13 cellular contexts compared by ENCODE assay signal in genomic region chr19:5823579-5824281, GRCh38. TPM values are rescaled to one million over a fixed set of nuclear protein-coding genes. Genes with fewer than 3 reads are reported as not detected.
DNase-seq lines count a peak whose midpoint lies in the region; ATAC-seq and TF ChIP-seq lines count a peak whose summit lies in the region.
"Had no signal": no experiment of that assay in that cellular context is flagged by ENCODE, and none has a peak within 500 bp of the region (broad histone marks: within the 10 kb centered on the region; RNA-seq: fewer than 3 reads in every experiment).

No MANE protein-coding gene starts in this region.

- DNase-seq in AG20443 (ENCODE audit: low spot score) = peak; percentile 40
- DNase-seq in HT-29 (ENCODE audit: low spot score) = peak; percentile 68
- DNase-seq in SK-N-SH = peak; percentile 69
- peak; percentile 53 for DNase-seq in iPS-NIHi7 (ENCODE audit: extremely low spot score)
- DNase-seq in nucleus accumbens (lab: John Stamatoyannopoulos, UW) = no peak
- DNase-seq in amygdala (lab: John Stamatoyannopoulos, UW) = no peak
- no peak for DNase-seq in hypothalamus (lab: John Stamatoyannopoulos, UW)
- DNase-seq: NCI-H1417 had no signal

- peak; percentile 28; the same call in 1 of the 2 replicates for TF ChIP-seq CTCF in SK-N-SH (IDR thresholded peaks at IDR 0.05)

- no peaks in the 10 kb centered on the region for H3K79me2 ChIP-seq in SK-N-SH (ENCODE audit: insufficient read depth)

- no peaks in the 10 kb centered on the region for H4K20me1 ChIP-seq in SK-N-SH (ENCODE audit: insufficient read depth)

- H3K27ac ChIP-seq in SK-N-SH (ENCODE audit: low read depth in 2 of 2, low read length in 1 of 2) = no peak overlapping the region
- H3K27ac ChIP-seq: SJSA1 had no signal

- no peak overlapping the region for H3K4me3 ChIP-seq in SK-N-SH (ENCODE audit: low read depth in 2 of 2, low read length in 1 of 2)
- H3K4me3 ChIP-seq: SJSA1 had no signal

- CTCF ChIA-PET in SK-N-SH (lab: Yijun Ruan, JAX) = interaction anchor here (0.6 to 5.8 kb wide), 10 partner anchors 10 to 838 kb away, joined by 3 to 51 read pairs (median 4); partner anchors contain the start of gene NRTN

- H3F3A ChIP-seq in SK-N-SH (replicated peaks; ENCODE audit: insufficient read depth) = no peaks in the 10 kb centered on the region

- H3K4me1 ChIP-seq in SK-N-SH (ENCODE audit: control insufficient read depth in 1 of 2, insufficient read depth in 2 of 2, low read depth in 1 of 2, low read length in 1 of 2) = peaks cover 0 to 17% of the 10 kb centered on the region in 2 experiments; a peak in 1 of 4 replicates

- H3K4me2 ChIP-seq in SK-N-SH = no peak overlapping the region

- POLR2A ChIA-PET in SK-N-SH (lab: Yijun Ruan, JAX) = interaction anchor here (0.5 kb wide), 1 partner anchor 20 kb away, joined by 3 read pairs; no protein-coding TSS in a partner anchor

- H2AFZ ChIP-seq in SK-N-SH (ENCODE audit: low read depth) = no peak overlapping the region

- no peak for TF ChIP-seq EP300 in SK-N-SH (IDR thresholded peaks at IDR 0.05; ENCODE audit: borderline replicate concordance in 1 of 2, low read depth in 1 of 2, low read length in 1 of 2)

- H3K36me3 ChIP-seq in SK-N-SH (replicated peaks in 1 of 2; ENCODE audit: control insufficient read depth in 1 of 2, insufficient read depth in 2 of 2, low read length in 1 of 2) = no peaks in the 10 kb centered on the region
- H3K36me3 ChIP-seq: SJSA1 had no signal

- no peak overlapping the region for H3K9ac ChIP-seq in SK-N-SH

- H3K9me2 ChIP-seq in SK-N-SH = no peaks in the 10 kb centered on the region

- H3K9me3 ChIP-seq in SK-N-SH = no peaks in the 10 kb centered on the region
- H3K9me3 ChIP-seq: SJSA1 had no signal

- no peaks in the 10 kb centered on the region; the same call in 1 of the 2 replicates for H3K27me3 ChIP-seq in SK-N-SH (ENCODE audit: insufficient read depth)
- H3K27me3 ChIP-seq: SJSA1 had no signal

- ATAC-seq in HG02678 (IDR thresholded peaks at IDR 0.05; ENCODE audit: unreplicated experiment) = no peak
- ATAC-seq: sciatic nerve had no signal

- TF ChIP-seq RAD21 in SK-N-SH (IDR thresholded peaks at IDR 0.05; ENCODE audit: low read length) = peak; percentile 45

- WGBS in SK-N-SH (ENCODE audit: low lambda C conversion rate) = 71% methylated on average over 20 of the region's 30 CpGs

TF ChIP-seq in SK-N-SH, 30 proteins besides CTCF, POLR2A, EP300 and RAD21:
- peak; percentile 37 for TF ChIP-seq SMC3 (IDR thresholded peaks at IDR 0.05; ENCODE audit: low read depth, low read length)
- TF ChIP-seq FOXM1 (IDR thresholded peaks at IDR 0.05; ENCODE audit: low read depth) = no peak

RNA-seq across cellular contexts. Expression of gene FUT6, which starts 15.8 kb away (rescaled TPM):
- not detected in 2 replicates for total RNA-seq in HT-29 (2014; rRNA removed; shearing (Covaris generic))
- not detected in 2 replicates for polyA plus RNA-seq in SK-N-SH (2012; rRNA removed)
- not detected in 2 replicates for polyA plus RNA-seq in SK-N-SH (2012; cell fraction: cytosol; rRNA removed)
- not detected in 2 replicates for polyA plus RNA-seq in SK-N-SH (2012; cell fraction: nucleus; rRNA removed)
- total RNA-seq: mesenteric fat pad, sciatic nerve, SJSA1 had no signal
- polyA plus RNA-seq: CD14-positive monocyte had no signal

RNA-seq across cellular contexts. Expression of gene NRTN, which starts 18.9 kb away (rescaled TPM):
- 0.21 TPM in 1 of 2 replicates, not detected in the other for total RNA-seq in HT-29 (2014; rRNA removed; shearing (Covaris generic))
- polyA plus RNA-seq in SK-N-SH (2012; rRNA removed) = 0.54 and 0.99 TPM in 2 replicates
- polyA plus RNA-seq in SK-N-SH (2012; cell fraction: cytosol; rRNA removed) = 0.31 and 0.77 TPM in 2 replicates
- polyA plus RNA-seq in SK-N-SH (2012; cell fraction: nucleus; rRNA removed) = 0.73 and 0.92 TPM in 2 replicates
- total RNA-seq: sciatic nerve had no signal
- polyA plus RNA-seq: CD14-positive monocyte had no signal

RNA-seq across cellular contexts. Expression of gene FUT3, which starts 27.5 kb away (rescaled TPM):
- total RNA-seq in HT-29 (2014; rRNA removed; shearing (Covaris generic)) = 2.8 and 3.9 TPM in 2 replicates
- not detected in 2 replicates for polyA plus RNA-seq in SK-N-SH (2012; rRNA removed)
- not detected in 2 replicates for polyA plus RNA-seq in SK-N-SH (2012; cell fraction: cytosol; rRNA removed)
- not detected in 2 replicates for polyA plus RNA-seq in SK-N-SH (2012; cell fraction: nucleus; rRNA removed)
- total RNA-seq: mesenteric fat pad, sciatic nerve, SJSA1 had no signal
- polyA plus RNA-seq: CD14-positive monocyte had no signal

RNA-seq across cellular contexts. Expression of gene DUS3L, which starts 32.8 kb away (rescaled TPM):
- total RNA-seq in HT-29 (2014; rRNA removed; shearing (Covaris generic)) = 81.1 and 90.4 TPM in 2 replicates
- polyA plus RNA-seq in SK-N-SH (2012; rRNA removed) = 44.0 and 45.2 TPM in 2 replicates
- polyA plus RNA-seq in SK-N-SH (2012; cell fraction: cytosol; rRNA removed) = 20.9 and 24.8 TPM in 2 replicates
- 151 and 182 TPM in 2 replicates for polyA plus RNA-seq in SK-N-SH (2012; cell fraction: nucleus; rRNA removed)

RNA-seq across cellular contexts. Expression of gene PRR22, which starts 39.2 kb away (rescaled TPM):
- total RNA-seq in HT-29 (2014; rRNA removed; shearing (Covaris generic)) = 2.1 and 3.9 TPM in 2 replicates
- 0.82 and 0.91 TPM in 2 replicates for polyA plus RNA-seq in SK-N-SH (2012; rRNA removed)
- polyA plus RNA-seq in SK-N-SH (2012; cell fraction: cytosol; rRNA removed) = 0.12 and 0.25 TPM in 2 replicates
- polyA plus RNA-seq in SK-N-SH (2012; cell fraction: nucleus; rRNA removed) = 8.4 and 9.5 TPM in 2 replicates

Comparison
In these comparisons a context has a peak if more than half of its experiments do, and no peak if none do; other contexts are left out.
1. DNase-seq: peak in AG20443 (single experiment), HT-29 (single experiment), SK-N-SH (single experiment) and iPS-NIHi7 (single experiment); none in nucleus accumbens (0 of 56), amygdala (0 of 56) and hypothalamus (0 of 51).